ENCODE assay signal across 1 cellular context in the genomic region with DNA sequence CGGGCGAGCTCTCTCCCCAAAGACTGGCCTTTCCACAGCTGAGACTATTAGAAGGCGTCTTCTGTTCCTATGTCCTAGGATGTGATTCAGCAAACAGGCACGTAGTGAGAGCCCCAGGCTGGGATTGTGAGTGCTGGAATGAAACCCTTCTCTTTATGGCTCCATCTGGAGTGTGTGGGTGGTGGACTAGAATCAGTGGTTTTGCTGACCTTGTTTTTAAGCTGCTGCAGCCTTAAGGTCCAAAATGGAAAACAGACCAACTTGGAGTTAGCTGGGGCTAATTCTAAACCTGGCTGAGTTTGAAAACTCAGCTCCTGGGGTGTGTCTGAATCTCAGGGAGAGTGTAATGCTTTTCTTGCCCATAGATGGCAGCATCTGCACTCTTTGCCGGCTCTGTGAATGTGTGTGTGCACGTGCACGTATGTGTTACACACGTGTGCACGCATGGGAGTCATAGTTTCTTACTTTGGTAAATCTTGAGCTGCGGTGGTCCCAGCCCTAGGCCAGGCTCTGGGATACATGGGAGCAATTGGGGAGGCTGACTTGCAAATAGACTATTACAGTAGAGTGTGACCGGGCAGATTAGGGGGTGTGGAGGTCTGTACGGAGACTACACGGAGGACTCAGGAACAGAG.
A peak's percentile ranks its signal among the peaks of the same experiment; 100 is the strongest.
TF ChIP-seq lines count a peak whose summit lies in the region.

No MANE protein-coding gene starts in this region.

TF ChIP-seq in HepG2, 621 proteins besides CTCF, POLR2A, EP300 and RAD21 (continued from another document and continues in another):
- TF ChIP-seq HNRNPL (IDR thresholded peaks at IDR 0.05; ENCODE audit: low read depth, low read length) (no peak), ARID2 (CRISPR knock-in tag; IDR thresholded peaks at IDR 0.05; ENCODE audit: borderline replicate concordance) (no peak), ZNF121 (CRISPR knock-in tag; IDR thresholded peaks at IDR 0.05) (no peak), FOXA1 (IDR thresholded peaks at IDR 0.05) (no peak), FOXA1 (CRISPR knock-in tag; IDR thresholded peaks at IDR 0.05) (no peak), CEBPB (IDR thresholded peaks at IDR 0.05; ENCODE audit: borderline replicate concordance, low read depth, low read length) (no peak), NCOR1 (IDR thresholded peaks at IDR 0.05; ENCODE audit: borderline replicate concordance, low read length) (no peak), ZNF136 (CRISPR knock-in tag; IDR thresholded peaks at IDR 0.05; ENCODE audit: low read depth) (no peak), ZNF232 (CRISPR knock-in tag; IDR thresholded peaks at IDR 0.05; ENCODE audit: borderline replicate concordance) (no peak), ZNF543 (CRISPR knock-in tag; IDR thresholded peaks at IDR 0.05) (no peak), RBM39 (IDR thresholded peaks at IDR 0.05; ENCODE audit: low read depth, low read length, poor library complexity, severe bottlenecking) (no peak), SP4 (CRISPR knock-in tag; IDR thresholded peaks at IDR 0.05) (peak; percentile 63; the same call in 1 of the 2 replicates), ZSCAN9 (CRISPR knock-in tag; IDR thresholded peaks at IDR 0.05; ENCODE audit: borderline replicate concordance) (0 out of 2 replicates have a peak, but pooled peaks have one; percentile 45), TAF15 (IDR thresholded peaks at IDR 0.05; ENCODE audit: low read depth, low read length, poor library complexity, severe bottlenecking) (no peak), NR1H2 (CRISPR knock-in tag; IDR thresholded peaks at IDR 0.05; ENCODE audit: borderline replicate concordance, low read depth) (no peak), ATM (IDR thresholded peaks at IDR 0.05; ENCODE audit: borderline replicate concordance) (no peak), ZNF510 (CRISPR knock-in tag; IDR thresholded peaks at IDR 0.05; ENCODE audit: low read depth) (no peak), KAT2B (IDR thresholded peaks at IDR 0.05; ENCODE audit: borderline replicate concordance, low read depth, low read length) (no peak), KDM1A (CRISPR knock-in tag; IDR thresholded peaks at IDR 0.05) (no peak), PHF5A (CRISPR knock-in tag; IDR thresholded peaks at IDR 0.05; ENCODE audit: low read depth, unreplicated experiment) (no peak), HNRNPUL1 (IDR thresholded peaks at IDR 0.05; ENCODE audit: low read depth, low read length) (no peak), TSC22D2 (CRISPR knock-in tag; IDR thresholded peaks at IDR 0.05; ENCODE audit: borderline replicate concordance) (no peak)
- TF ChIP-seq, protein P1, sequence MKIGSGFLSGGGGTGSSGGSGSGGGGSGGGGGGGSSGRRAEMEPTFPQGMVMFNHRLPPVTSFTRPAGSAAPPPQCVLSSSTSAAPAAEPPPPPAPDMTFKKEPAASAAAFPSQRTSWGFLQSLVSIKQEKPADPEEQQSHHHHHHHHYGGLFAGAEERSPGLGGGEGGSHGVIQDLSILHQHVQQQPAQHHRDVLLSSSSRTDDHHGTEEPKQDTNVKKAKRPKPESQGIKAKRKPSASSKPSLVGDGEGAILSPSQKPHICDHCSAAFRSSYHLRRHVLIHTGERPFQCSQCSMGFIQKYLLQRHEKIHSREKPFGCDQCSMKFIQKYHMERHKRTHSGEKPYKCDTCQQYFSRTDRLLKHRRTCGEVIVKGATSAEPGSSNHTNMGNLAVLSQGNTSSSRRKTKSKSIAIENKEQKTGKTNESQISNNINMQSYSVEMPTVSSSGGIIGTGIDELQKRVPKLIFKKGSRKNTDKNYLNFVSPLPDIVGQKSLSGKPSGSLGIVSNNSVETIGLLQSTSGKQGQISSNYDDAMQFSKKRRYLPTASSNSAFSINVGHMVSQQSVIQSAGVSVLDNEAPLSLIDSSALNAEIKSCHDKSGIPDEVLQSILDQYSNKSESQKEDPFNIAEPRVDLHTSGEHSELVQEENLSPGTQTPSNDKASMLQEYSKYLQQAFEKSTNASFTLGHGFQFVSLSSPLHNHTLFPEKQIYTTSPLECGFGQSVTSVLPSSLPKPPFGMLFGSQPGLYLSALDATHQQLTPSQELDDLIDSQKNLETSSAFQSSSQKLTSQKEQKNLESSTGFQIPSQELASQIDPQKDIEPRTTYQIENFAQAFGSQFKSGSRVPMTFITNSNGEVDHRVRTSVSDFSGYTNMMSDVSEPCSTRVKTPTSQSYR (CRISPR knock-in tag; IDR thresholded peaks at IDR 0.05; ENCODE audit: borderline replicate concordance) = no peak
- TF ChIP-seq, protein P2, sequence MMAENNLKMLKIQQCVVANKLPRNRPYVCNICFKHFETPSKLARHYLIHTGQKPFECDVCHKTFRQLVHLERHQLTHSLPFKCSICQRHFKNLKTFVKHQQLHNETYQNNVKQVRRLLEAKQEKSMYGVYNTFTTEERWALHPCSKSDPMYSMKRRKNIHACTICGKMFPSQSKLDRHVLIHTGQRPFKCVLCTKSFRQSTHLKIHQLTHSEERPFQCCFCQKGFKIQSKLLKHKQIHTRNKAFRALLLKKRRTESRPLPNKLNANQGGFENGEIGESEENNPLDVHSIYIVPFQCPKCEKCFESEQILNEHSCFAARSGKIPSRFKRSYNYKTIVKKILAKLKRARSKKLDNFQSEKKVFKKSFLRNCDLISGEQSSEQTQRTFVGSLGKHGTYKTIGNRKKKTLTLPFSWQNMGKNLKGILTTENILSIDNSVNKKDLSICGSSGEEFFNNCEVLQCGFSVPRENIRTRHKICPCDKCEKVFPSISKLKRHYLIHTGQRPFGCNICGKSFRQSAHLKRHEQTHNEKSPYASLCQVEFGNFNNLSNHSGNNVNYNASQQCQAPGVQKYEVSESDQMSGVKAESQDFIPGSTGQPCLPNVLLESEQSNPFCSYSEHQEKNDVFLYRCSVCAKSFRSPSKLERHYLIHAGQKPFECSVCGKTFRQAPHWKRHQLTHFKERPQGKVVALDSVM (CRISPR knock-in tag; IDR thresholded peaks at IDR 0.05) = no peak
- TF ChIP-seq, protein P3, sequence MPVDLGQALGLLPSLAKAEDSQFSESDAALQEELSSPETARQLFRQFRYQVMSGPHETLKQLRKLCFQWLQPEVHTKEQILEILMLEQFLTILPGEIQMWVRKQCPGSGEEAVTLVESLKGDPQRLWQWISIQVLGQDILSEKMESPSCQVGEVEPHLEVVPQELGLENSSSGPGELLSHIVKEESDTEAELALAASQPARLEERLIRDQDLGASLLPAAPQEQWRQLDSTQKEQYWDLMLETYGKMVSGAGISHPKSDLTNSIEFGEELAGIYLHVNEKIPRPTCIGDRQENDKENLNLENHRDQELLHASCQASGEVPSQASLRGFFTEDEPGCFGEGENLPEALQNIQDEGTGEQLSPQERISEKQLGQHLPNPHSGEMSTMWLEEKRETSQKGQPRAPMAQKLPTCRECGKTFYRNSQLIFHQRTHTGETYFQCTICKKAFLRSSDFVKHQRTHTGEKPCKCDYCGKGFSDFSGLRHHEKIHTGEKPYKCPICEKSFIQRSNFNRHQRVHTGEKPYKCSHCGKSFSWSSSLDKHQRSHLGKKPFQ (CRISPR knock-in tag; IDR thresholded peaks at IDR 0.05; ENCODE audit: insufficient replicate concordance) = no peak
- TF ChIP-seq, protein P4, sequence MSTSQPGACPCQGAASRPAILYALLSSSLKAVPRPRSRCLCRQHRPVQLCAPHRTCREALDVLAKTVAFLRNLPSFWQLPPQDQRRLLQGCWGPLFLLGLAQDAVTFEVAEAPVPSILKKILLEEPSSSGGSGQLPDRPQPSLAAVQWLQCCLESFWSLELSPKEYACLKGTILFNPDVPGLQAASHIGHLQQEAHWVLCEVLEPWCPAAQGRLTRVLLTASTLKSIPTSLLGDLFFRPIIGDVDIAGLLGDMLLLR (CRISPR knock-in tag; IDR thresholded peaks at IDR 0.05) = peak; percentile 65; the same call in 1 of the 2 replicates
- TF ChIP-seq, protein P5, sequence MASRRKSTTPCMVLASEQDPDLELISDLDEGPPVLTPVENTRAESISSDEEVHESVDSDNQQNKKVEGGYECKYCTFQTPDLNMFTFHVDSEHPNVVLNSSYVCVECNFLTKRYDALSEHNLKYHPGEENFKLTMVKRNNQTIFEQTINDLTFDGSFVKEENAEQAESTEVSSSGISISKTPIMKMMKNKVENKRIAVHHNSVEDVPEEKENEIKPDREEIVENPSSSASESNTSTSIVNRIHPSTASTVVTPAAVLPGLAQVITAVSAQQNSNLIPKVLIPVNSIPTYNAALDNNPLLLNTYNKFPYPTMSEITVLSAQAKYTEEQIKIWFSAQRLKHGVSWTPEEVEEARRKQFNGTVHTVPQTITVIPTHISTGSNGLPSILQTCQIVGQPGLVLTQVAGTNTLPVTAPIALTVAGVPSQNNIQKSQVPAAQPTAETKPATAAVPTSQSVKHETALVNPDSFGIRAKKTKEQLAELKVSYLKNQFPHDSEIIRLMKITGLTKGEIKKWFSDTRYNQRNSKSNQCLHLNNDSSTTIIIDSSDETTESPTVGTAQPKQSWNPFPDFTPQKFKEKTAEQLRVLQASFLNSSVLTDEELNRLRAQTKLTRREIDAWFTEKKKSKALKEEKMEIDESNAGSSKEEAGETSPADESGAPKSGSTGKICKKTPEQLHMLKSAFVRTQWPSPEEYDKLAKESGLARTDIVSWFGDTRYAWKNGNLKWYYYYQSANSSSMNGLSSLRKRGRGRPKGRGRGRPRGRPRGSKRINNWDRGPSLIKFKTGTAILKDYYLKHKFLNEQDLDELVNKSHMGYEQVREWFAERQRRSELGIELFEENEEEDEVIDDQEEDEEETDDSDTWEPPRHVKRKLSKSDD (CRISPR knock-in tag; IDR thresholded peaks at IDR 0.05; ENCODE audit: low read depth) = no peak
- TF ChIP-seq, protein P6, sequence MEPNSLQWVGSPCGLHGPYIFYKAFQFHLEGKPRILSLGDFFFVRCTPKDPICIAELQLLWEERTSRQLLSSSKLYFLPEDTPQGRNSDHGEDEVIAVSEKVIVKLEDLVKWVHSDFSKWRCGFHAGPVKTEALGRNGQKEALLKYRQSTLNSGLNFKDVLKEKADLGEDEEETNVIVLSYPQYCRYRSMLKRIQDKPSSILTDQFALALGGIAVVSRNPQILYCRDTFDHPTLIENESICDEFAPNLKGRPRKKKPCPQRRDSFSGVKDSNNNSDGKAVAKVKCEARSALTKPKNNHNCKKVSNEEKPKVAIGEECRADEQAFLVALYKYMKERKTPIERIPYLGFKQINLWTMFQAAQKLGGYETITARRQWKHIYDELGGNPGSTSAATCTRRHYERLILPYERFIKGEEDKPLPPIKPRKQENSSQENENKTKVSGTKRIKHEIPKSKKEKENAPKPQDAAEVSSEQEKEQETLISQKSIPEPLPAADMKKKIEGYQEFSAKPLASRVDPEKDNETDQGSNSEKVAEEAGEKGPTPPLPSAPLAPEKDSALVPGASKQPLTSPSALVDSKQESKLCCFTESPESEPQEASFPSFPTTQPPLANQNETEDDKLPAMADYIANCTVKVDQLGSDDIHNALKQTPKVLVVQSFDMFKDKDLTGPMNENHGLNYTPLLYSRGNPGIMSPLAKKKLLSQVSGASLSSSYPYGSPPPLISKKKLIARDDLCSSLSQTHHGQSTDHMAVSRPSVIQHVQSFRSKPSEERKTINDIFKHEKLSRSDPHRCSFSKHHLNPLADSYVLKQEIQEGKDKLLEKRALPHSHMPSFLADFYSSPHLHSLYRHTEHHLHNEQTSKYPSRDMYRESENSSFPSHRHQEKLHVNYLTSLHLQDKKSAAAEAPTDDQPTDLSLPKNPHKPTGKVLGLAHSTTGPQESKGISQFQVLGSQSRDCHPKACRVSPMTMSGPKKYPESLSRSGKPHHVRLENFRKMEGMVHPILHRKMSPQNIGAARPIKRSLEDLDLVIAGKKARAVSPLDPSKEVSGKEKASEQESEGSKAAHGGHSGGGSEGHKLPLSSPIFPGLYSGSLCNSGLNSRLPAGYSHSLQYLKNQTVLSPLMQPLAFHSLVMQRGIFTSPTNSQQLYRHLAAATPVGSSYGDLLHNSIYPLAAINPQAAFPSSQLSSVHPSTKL (CRISPR knock-in tag; IDR thresholded peaks at IDR 0.05) = peak; percentile 46; the same call in 1 of the 2 replicates
- TF ChIP-seq, protein P7, sequence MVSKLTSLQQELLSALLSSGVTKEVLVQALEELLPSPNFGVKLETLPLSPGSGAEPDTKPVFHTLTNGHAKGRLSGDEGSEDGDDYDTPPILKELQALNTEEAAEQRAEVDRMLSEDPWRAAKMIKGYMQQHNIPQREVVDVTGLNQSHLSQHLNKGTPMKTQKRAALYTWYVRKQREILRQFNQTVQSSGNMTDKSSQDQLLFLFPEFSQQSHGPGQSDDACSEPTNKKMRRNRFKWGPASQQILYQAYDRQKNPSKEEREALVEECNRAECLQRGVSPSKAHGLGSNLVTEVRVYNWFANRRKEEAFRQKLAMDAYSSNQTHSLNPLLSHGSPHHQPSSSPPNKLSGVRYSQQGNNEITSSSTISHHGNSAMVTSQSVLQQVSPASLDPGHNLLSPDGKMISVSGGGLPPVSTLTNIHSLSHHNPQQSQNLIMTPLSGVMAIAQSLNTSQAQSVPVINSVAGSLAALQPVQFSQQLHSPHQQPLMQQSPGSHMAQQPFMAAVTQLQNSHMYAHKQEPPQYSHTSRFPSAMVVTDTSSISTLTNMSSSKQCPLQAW (CRISPR knock-in tag; IDR thresholded peaks at IDR 0.05) = peak; percentile 23; the same call in 1 of the 2 replicates
- TF ChIP-seq, protein P8, sequence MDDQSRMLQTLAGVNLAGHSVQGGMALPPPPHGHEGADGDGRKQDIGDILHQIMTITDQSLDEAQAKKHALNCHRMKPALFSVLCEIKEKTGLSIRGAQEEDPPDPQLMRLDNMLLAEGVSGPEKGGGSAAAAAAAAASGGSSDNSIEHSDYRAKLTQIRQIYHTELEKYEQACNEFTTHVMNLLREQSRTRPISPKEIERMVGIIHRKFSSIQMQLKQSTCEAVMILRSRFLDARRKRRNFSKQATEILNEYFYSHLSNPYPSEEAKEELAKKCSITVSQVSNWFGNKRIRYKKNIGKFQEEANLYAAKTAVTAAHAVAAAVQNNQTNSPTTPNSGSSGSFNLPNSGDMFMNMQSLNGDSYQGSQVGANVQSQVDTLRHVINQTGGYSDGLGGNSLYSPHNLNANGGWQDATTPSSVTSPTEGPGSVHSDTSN (CRISPR knock-in tag; IDR thresholded peaks at IDR 0.05; ENCODE audit: borderline replicate concordance) = no peak
- TF ChIP-seq, protein P9, sequence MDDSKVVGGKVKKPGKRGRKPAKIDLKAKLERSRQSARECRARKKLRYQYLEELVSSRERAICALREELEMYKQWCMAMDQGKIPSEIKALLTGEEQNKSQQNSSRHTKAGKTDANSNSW (CRISPR knock-in tag; IDR thresholded peaks at IDR 0.05; ENCODE audit: borderline replicate concordance) = no peak
- TF ChIP-seq, protein P10, sequence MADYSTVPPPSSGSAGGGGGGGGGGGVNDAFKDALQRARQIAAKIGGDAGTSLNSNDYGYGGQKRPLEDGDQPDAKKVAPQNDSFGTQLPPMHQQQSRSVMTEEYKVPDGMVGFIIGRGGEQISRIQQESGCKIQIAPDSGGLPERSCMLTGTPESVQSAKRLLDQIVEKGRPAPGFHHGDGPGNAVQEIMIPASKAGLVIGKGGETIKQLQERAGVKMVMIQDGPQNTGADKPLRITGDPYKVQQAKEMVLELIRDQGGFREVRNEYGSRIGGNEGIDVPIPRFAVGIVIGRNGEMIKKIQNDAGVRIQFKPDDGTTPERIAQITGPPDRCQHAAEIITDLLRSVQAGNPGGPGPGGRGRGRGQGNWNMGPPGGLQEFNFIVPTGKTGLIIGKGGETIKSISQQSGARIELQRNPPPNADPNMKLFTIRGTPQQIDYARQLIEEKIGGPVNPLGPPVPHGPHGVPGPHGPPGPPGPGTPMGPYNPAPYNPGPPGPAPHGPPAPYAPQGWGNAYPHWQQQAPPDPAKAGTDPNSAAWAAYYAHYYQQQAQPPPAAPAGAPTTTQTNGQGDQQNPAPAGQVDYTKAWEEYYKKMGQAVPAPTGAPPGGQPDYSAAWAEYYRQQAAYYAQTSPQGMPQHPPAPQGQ (CRISPR knock-in tag; IDR thresholded peaks at IDR 0.05; ENCODE audit: borderline replicate concordance) = no peak
- TF ChIP-seq, protein P11, sequence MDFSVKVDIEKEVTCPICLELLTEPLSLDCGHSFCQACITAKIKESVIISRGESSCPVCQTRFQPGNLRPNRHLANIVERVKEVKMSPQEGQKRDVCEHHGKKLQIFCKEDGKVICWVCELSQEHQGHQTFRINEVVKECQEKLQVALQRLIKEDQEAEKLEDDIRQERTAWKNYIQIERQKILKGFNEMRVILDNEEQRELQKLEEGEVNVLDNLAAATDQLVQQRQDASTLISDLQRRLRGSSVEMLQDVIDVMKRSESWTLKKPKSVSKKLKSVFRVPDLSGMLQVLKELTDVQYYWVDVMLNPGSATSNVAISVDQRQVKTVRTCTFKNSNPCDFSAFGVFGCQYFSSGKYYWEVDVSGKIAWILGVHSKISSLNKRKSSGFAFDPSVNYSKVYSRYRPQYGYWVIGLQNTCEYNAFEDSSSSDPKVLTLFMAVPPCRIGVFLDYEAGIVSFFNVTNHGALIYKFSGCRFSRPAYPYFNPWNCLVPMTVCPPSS (IDR thresholded peaks at IDR 0.05) = no peak
